ENCODE assay signal across 1 cellular context in genomic region chr3:169758353-169758994, GRCh38.
TF ChIP-seq lines count a peak whose summit lies in the region.

No MANE protein-coding gene starts in this region.

TF ChIP-seq in GM12878, 131 proteins besides CTCF, POLR2A, EP300 and RAD21:
- TF ChIP-seq MEF2A (IDR thresholded peaks at IDR 0.05; ENCODE audit: insufficient read depth, low read depth, low read length) (0 out of 2 replicates have a peak, but pooled peaks have one; percentile 7), TBL1XR1 (IDR thresholded peaks at IDR 0.05; ENCODE audit: low read depth, low read length) (no peak)
